Comparison of ENCODE assay signal across 23 cellular contexts in genomic region chr15:84765675-84766074, GRCh38.
"Had no signal": no experiment of that assay in that cellular context is flagged by ENCODE, and none has a peak within 500 bp of the region (broad histone marks: within the 10 kb centered on the region; RNA-seq: fewer than 3 reads in every experiment).

No MANE protein-coding gene starts in this region.

- H3K4me3 Mint-ChIP-seq: naive B cell; natural killer cell; nephron progenitor cell; neural progenitor cell; stimulated activated memory B cell treated with anti-CD40 and anti-IgM and Interleukin-4, amounts not matched to agents 10 μg/mL and 1 μg/mL and 100 μg/mL, for 72 hours; stimulated activated naive CD8-positive, alpha-beta T cell treated with anti-CD3 and anti-CD28 coated beads, Interleukin-15, amount 100 ng/mL, for 72 hours; type B pancreatic cell had no signal

- H3K27ac Mint-ChIP-seq: neural progenitor cell had no signal

- H3K27me3 Mint-ChIP-seq: naive B cell; progenitor cell of endocrine pancreas; stimulated activated memory B cell treated with anti-CD40 and anti-IgM and Interleukin-4, amounts not matched to agents 10 μg/mL and 1 μg/mL and 100 μg/mL, for 72 hours; stimulated activated naive CD8-positive, alpha-beta T cell treated with anti-CD3 and anti-CD28 coated beads, Interleukin-15, amount 100 ng/mL, for 72 hours; type B pancreatic cell had no signal

- H3K9me3 Mint-ChIP-seq: naive B cell; natural killer cell; nephron progenitor cell; neural progenitor cell; stimulated activated memory B cell treated with anti-CD40 and anti-IgM and Interleukin-4, amounts not matched to agents 10 μg/mL and 1 μg/mL and 100 μg/mL, for 72 hours; stimulated activated naive CD8-positive, alpha-beta T cell treated with anti-CD3 and anti-CD28 coated beads, Interleukin-15, amount 100 ng/mL, for 72 hours; type B pancreatic cell had no signal

- H3K36me3 Mint-ChIP-seq: natural killer cell had no signal

- ATAC-seq: left lobe of liver; lower lobe of right lung; natural killer cell; right lobe of liver; stimulated activated memory B cell treated with anti-CD40 and anti-IgM and Interleukin-4, amounts not matched to agents 10 μg/mL and 1 μg/mL and 100 μg/mL, for 72 hours; stimulated activated naive CD8-positive, alpha-beta T cell treated with anti-CD3 and anti-CD28 coated beads, Interleukin-15, amount 100 ng/mL, for 72 hours had no signal

- H3K4me1 Mint-ChIP-seq: neural progenitor cell had no signal

- H3K27ac ChIP-seq: hepatocyte, lower lobe of right lung, neural progenitor cell, parathyroid adenoma, right atrium auricular region, right lobe of liver, tibial nerve, uterus had no signal

- DNase-seq: islet precursor cell; lower lobe of right lung; mammary epithelial cell; mesenchymal stem cell; naive B cell; natural killer cell; nephron progenitor cell; occipital lobe; right lobe of liver; stimulated activated CD4-positive, alpha-beta T cell treated with anti-CD3 and anti-CD28 coated beads, Interleukin-4, amount 100 ng/mL, for 24 hours; stimulated activated naive CD4-positive, alpha-beta T cell treated with Interleukin-2 at 50 U/mL for 16 hours; stimulated activated naive CD8-positive, alpha-beta T cell treated with anti-CD3 and anti-CD28 coated beads, Interleukin-15, amount 100 ng/mL, for 72 hours; substantia nigra; uterus had no signal
